Comparison of ENCODE assay signal across 1 cellular context in genomic region chr7:138208864-138209263, GRCh38.
TF ChIP-seq lines count a peak whose summit lies in the region.

No MANE protein-coding gene starts in this region.

TF ChIP-seq in WTC11, 78 proteins besides CTCF, POLR2A, EP300 and RAD21 (continued from another document):
- TF ChIP-seq AR (CRISPR knock-in tag; IDR thresholded peaks at IDR 0.05) (no peak), TEAD4 (CRISPR knock-in tag; IDR thresholded peaks at IDR 0.05) (no peak), ZNF232 (CRISPR knock-in tag; IDR thresholded peaks at IDR 0.05) (no peak), ZNF532 (CRISPR knock-in tag; IDR thresholded peaks at IDR 0.05; ENCODE audit: borderline replicate concordance) (no peak), AFF4 (CRISPR knock-in tag; IDR thresholded peaks at IDR 0.05; ENCODE audit: borderline replicate concordance) (no peak), GABPB1 (CRISPR knock-in tag; IDR thresholded peaks at IDR 0.05) (no peak), ZNF317 (CRISPR knock-in tag; IDR thresholded peaks at IDR 0.05; ENCODE audit: borderline replicate concordance, low read depth) (no peak), ZNF396 (CRISPR knock-in tag; IDR thresholded peaks at IDR 0.05; ENCODE audit: borderline replicate concordance) (no peak), ZNF423 (CRISPR knock-in tag; IDR thresholded peaks at IDR 0.05) (peak; percentile 24; the same call in 1 of the 2 replicates), E2F5 (CRISPR knock-in tag; IDR thresholded peaks at IDR 0.05) (no peak), PRDM15 (CRISPR knock-in tag; IDR thresholded peaks at IDR 0.05) (no peak), ZNF281 (CRISPR knock-in tag; IDR thresholded peaks at IDR 0.05) (no peak), CREB1 (CRISPR knock-in tag; IDR thresholded peaks at IDR 0.05) (no peak)
